In genomic region chrX:154025230-154025629, GRCh38 we compare ENCODE assay signal across 33 cellular contexts. TPM values are rescaled to one million over a fixed set of nuclear protein-coding genes. Genes with fewer than 3 reads are reported as not detected.
DNase-seq lines count a peak whose midpoint lies in the region; ATAC-seq and TF ChIP-seq lines count a peak whose summit lies in the region.
"Had no signal": no experiment of that assay in that cellular context is flagged by ENCODE, and none has a peak within 500 bp of the region (broad histone marks: within the 10 kb centered on the region; RNA-seq: fewer than 3 reads in every experiment).

No MANE protein-coding gene starts in this region.

- H3K27ac ChIP-seq in sigmoid colon, result peak overlapping the region in 1 of 4 donors; percentile 11
- H3K27ac ChIP-seq: esophagus muscularis mucosa, gastroesophageal sphincter, KMS-11, ovary had no signal

- no peak for TF ChIP-seq EP300 in sigmoid colon (IDR thresholded peaks at IDR 0.05)

- no peak for ATAC-seq in WTC11
- ATAC-seq in GM18498 (IDR thresholded peaks at IDR 0.05; ENCODE audit: unreplicated experiment), result no peak
- ATAC-seq: activated CD8-positive, alpha-beta memory T cell treated with anti-CD3 and anti-CD28 coated beads, Interleukin-2, amount 10 ng/mL, durations not matched to agents 7 days and 5 days; effector memory CD8-positive, alpha-beta T cell; gastroesophageal sphincter; left lobe of liver; naive thymus-derived CD8-positive, alpha-beta T cell; SK-N-SH treated with all-trans-retinoic acid at 6 μM for 48 hours; stimulated activated effector memory CD8-positive, alpha-beta T cell treated with anti-CD3 and anti-CD28 coated beads, Interleukin-12 subunit alpha, Interleukin-12 subunit beta, amount 100 ng/mL, for 72 hours had no signal

- WGBS in sigmoid colon, 2 donors, result 80 to 93% methylated on average over 8 of the region's 8 CpGs

- CTCF ChIA-PET in WTC11 (lab: Charles Lee), result no interaction called here

- DNase-seq in H7 (peak; percentile 55), WTC11 (ENCODE audit: low spot score) (no peak), glutamatergic neuron (peak; percentile 34), sigmoid colon (peak; percentile 58), NCI-H2081 treated with DMSO at 0.1 percent for 48 hours (lab: John Stamatoyannopoulos, UW) (no peak), NOMO-1 (lab: John Stamatoyannopoulos, UW; ENCODE audit: unreplicated experiment in 2 of 2) (no peak)
- no peak for DNase-seq in activated naive CD4-positive, alpha-beta T cell treated with anti-CD3 and anti-CD28 coated beads, Interleukin-2, amount 50 U/mL, for 16 hours
- DNase-seq: activated CD4-positive, alpha-beta T cell treated with anti-CD3 and anti-CD28 coated beads, Interleukin-2, amount 10 ng/mL, durations not matched to agents 7 days and 5 days; activated CD8-positive, alpha-beta memory T cell treated with anti-CD3 and anti-CD28 coated beads, Interleukin-2, amount 10 ng/mL, durations not matched to agents 7 days and 5 days; activated naive CD4-positive, alpha-beta T cell treated with Interleukin-2 at 50 U/mL for 16 hours; activated T-cell treated with anti-CD3 and anti-CD28 coated beads, Interleukin-2, amount 50 U/mL, for 48 hours; amygdala; effector memory CD8-positive, alpha-beta T cell; GDM1; hippocampal formation; immature natural killer cell; midbrain; naive thymus-derived CD8-positive, alpha-beta T cell; NCI-H1417 treated with DMSO at 0.1 percent for 48 hours; NCI-H446; NCI-H82; ovary; RPMI8226; stimulated activated CD4-positive, alpha-beta T cell treated with anti-CD3 and anti-CD28 coated beads, Interleukin-2, amount 100 ng/mL, for 48 hours had no signal

- POLR2A ChIA-PET in WTC11 (lab: Charles Lee), result no interaction called here

- H3K9me3 Mint-ChIP-seq in WTC11 (no peaks in the 10 kb centered on the region), glutamatergic neuron (ENCODE audit: unreplicated experiment) (peaks cover 3% of the 10 kb centered on the region)
- H3K9me3 Mint-ChIP-seq: activated CD4-positive, alpha-beta T cell treated with anti-CD3 and anti-CD28 coated beads, Interleukin-2, amount 10 ng/mL, durations not matched to agents 7 days and 5 days; effector memory CD8-positive, alpha-beta T cell; immature natural killer cell; naive thymus-derived CD8-positive, alpha-beta T cell; stimulated activated effector memory CD8-positive, alpha-beta T cell treated with anti-CD3 and anti-CD28 coated beads, Interleukin-12 subunit alpha, Interleukin-12 subunit beta, amount 100 ng/mL, for 72 hours had no signal

- H3K9me3 ChIP-seq in sigmoid colon, result no peaks in the 10 kb centered on the region
- H3K9me3 ChIP-seq: BLaER1 treated with 17β-estradiol and CSF1 and Interleukin-3, amounts not matched to agents 10 nM and 100 nM; esophagus muscularis mucosa; gastroesophageal sphincter; ovary had no signal

- H3K36me3 Mint-ChIP-seq in WTC11 (0 out of 2 replicates have a peak, but pooled peaks cover 2% of the 10 kb centered on the region), glutamatergic neuron (ENCODE audit: unreplicated experiment) (no peaks in the 10 kb centered on the region)
- H3K36me3 Mint-ChIP-seq: immature natural killer cell had no signal

- H3K4me1 Mint-ChIP-seq in WTC11 (peaks cover 23% of the 10 kb centered on the region), glutamatergic neuron (ENCODE audit: low read depth, unreplicated experiment) (peaks cover 24% of the 10 kb centered on the region)

- H3K27me3 Mint-ChIP-seq in WTC11 (ENCODE audit: low read depth), result no peaks in the 10 kb centered on the region
- peaks cover 5% of the 10 kb centered on the region for H3K27me3 Mint-ChIP-seq in glutamatergic neuron (ENCODE audit: unreplicated experiment)
- H3K27me3 Mint-ChIP-seq: activated CD4-positive, alpha-beta T cell treated with anti-CD3 and anti-CD28 coated beads, Interleukin-2, amount 10 ng/mL, durations not matched to agents 7 days and 5 days; activated CD8-positive, alpha-beta memory T cell treated with anti-CD3 and anti-CD28 coated beads, Interleukin-2, amount 10 ng/mL, durations not matched to agents 7 days and 5 days; effector memory CD8-positive, alpha-beta T cell; naive thymus-derived CD8-positive, alpha-beta T cell had no signal

- H3K36me3 ChIP-seq in H7 (replicated peaks; ENCODE audit: control insufficient read depth, insufficient read depth, low read length) (0 out of 2 replicates have a peak, but pooled peaks cover 2% of the 10 kb centered on the region), sigmoid colon (peaks cover 0 to 19% (median 2%) of the 10 kb centered on the region in 4 donors)
- H3K36me3 ChIP-seq: ovary had no signal

- TF ChIP-seq CTCF in WTC11 (IDR thresholded peaks at IDR 0.05), result no peak
- TF ChIP-seq CTCF in glutamatergic neuron (IDR thresholded peaks at IDR 0.05; ENCODE audit: partially characterized antibody, unreplicated experiment), result no peak
- no peak for TF ChIP-seq CTCF in sigmoid colon (IDR thresholded peaks at IDR 0.05)

- no peak for TF ChIP-seq POLR2A in sigmoid colon (IDR thresholded peaks at IDR 0.05)

- intact Hi-C loops in sigmoid colon (cut with DNase I), result no loop called here

- H3K27ac Mint-ChIP-seq in WTC11 (peak overlapping the region; percentile 19; the same call in 1 of the 2 replicates), glutamatergic neuron (ENCODE audit: unreplicated experiment) (no peak overlapping the region)
- H3K27ac Mint-ChIP-seq: activated CD4-positive, alpha-beta T cell treated with anti-CD3 and anti-CD28 coated beads, Interleukin-2, amount 10 ng/mL, durations not matched to agents 7 days and 5 days; activated CD8-positive, alpha-beta memory T cell treated with anti-CD3 and anti-CD28 coated beads, Interleukin-2, amount 10 ng/mL, durations not matched to agents 7 days and 5 days; effector memory CD8-positive, alpha-beta T cell; stimulated activated effector memory CD8-positive, alpha-beta T cell treated with anti-CD3 and anti-CD28 coated beads, Interleukin-12 subunit alpha, Interleukin-12 subunit beta, amount 100 ng/mL, for 72 hours had no signal

- no peak overlapping the region for H3K4me3 Mint-ChIP-seq in WTC11
- no peak overlapping the region for H3K4me3 Mint-ChIP-seq in glutamatergic neuron (ENCODE audit: unreplicated experiment)
- H3K4me3 Mint-ChIP-seq: activated CD4-positive, alpha-beta T cell treated with anti-CD3 and anti-CD28 coated beads, Interleukin-2, amount 10 ng/mL, durations not matched to agents 7 days and 5 days; activated CD8-positive, alpha-beta memory T cell treated with anti-CD3 and anti-CD28 coated beads, Interleukin-2, amount 10 ng/mL, durations not matched to agents 7 days and 5 days; effector memory CD8-positive, alpha-beta T cell; immature natural killer cell; naive thymus-derived CD8-positive, alpha-beta T cell; stimulated activated effector memory CD8-positive, alpha-beta T cell treated with anti-CD3 and anti-CD28 coated beads, Interleukin-12 subunit alpha, Interleukin-12 subunit beta, amount 100 ng/mL, for 72 hours had no signal

- H3K4me3 ChIP-seq in H7 (ENCODE audit: insufficient read depth, low read depth, low read length) (no peak overlapping the region), sigmoid colon (no peak overlapping the region)
- H3K4me3 ChIP-seq: BLaER1 treated with 17β-estradiol and CSF1 and Interleukin-3, amounts not matched to agents 10 nM and 100 nM; coronary artery; esophagus muscularis mucosa; gastroesophageal sphincter; ovary had no signal

- peaks cover 0 to 14% (median 8%) of the 10 kb centered on the region in 4 donors for H3K4me1 ChIP-seq in sigmoid colon

- no peaks in the 10 kb centered on the region for H3K27me3 ChIP-seq in H7 (ENCODE audit: control insufficient read depth, insufficient read depth, low read length)
- no peaks in the 10 kb centered on the region for H3K27me3 ChIP-seq in sigmoid colon
- H3K27me3 ChIP-seq: esophagus muscularis mucosa, gastroesophageal sphincter, ovary had no signal

TF ChIP-seq in WTC11, 78 proteins besides CTCF, POLR2A, EP300 and RAD21 (continues in another document):
- TF ChIP-seq, protein P1, sequence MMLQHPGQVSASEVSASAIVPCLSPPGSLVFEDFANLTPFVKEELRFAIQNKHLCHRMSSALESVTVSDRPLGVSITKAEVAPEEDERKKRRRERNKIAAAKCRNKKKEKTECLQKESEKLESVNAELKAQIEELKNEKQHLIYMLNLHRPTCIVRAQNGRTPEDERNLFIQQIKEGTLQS (CRISPR knock-in tag; conservative IDR thresholded peaks at IDR 0.05), result no peak
- no peak for TF ChIP-seq OVOL2 (CRISPR knock-in tag; IDR thresholded peaks at IDR 0.05; ENCODE audit: borderline replicate concordance)
- TF ChIP-seq TCF7 (CRISPR knock-in tag; IDR thresholded peaks at IDR 0.05; ENCODE audit: low read depth), result no peak
- no peak for TF ChIP-seq ZNF317 (CRISPR knock-in tag; IDR thresholded peaks at IDR 0.05; ENCODE audit: borderline replicate concordance, low read depth)
- TF ChIP-seq FOXJ3 (CRISPR knock-in tag; IDR thresholded peaks at IDR 0.05; ENCODE audit: borderline replicate concordance), result no peak
- no peak for TF ChIP-seq ZNF219 (CRISPR knock-in tag; IDR thresholded peaks at IDR 0.05; ENCODE audit: borderline replicate concordance)
- no peak for TF ChIP-seq JAZF1 (CRISPR knock-in tag; IDR thresholded peaks at IDR 0.05)
- no peak for TF ChIP-seq ZNF138 (CRISPR knock-in tag; conservative IDR thresholded peaks at IDR 0.05)
- TF ChIP-seq, protein P2, sequence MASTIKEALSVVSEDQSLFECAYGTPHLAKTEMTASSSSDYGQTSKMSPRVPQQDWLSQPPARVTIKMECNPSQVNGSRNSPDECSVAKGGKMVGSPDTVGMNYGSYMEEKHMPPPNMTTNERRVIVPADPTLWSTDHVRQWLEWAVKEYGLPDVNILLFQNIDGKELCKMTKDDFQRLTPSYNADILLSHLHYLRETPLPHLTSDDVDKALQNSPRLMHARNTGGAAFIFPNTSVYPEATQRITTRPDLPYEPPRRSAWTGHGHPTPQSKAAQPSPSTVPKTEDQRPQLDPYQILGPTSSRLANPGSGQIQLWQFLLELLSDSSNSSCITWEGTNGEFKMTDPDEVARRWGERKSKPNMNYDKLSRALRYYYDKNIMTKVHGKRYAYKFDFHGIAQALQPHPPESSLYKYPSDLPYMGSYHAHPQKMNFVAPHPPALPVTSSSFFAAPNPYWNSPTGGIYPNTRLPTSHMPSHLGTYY (CRISPR knock-in tag; IDR thresholded peaks at IDR 0.05), result no peak

RNA-seq across cellular contexts. Expression of gene IRAK1, which starts 5.5 kb away (rescaled TPM):
- 34.4 and 44.6 TPM in 2 replicates for total RNA-seq in H7 (2014; rRNA removed; shearing (Covaris generic))
- total RNA-seq in WTC11 (2021), result 32.1 to 48.0 TPM (median 45.2 TPM) in 3 replicates
- total RNA-seq in glutamatergic neuron (ENCODE audit: unreplicated experiment), result 60.3 TPM
- 10 to 100 TPM; 26.8 to 41.7 (median 37.3) TPM for total RNA-seq in sigmoid colon
- polyA plus RNA-seq in sigmoid colon, result 100 to 1,000 TPM in 1 of 3 donors, 10 to 100 TPM in 2; 67.7 to 103 (median 70.3) TPM

RNA-seq across cellular contexts. Expression of gene TMEM187, which starts 52.7 kb away (rescaled TPM):
- total RNA-seq in H7 (2014; rRNA removed; shearing (Covaris generic)), result 8.8 and 9.5 TPM in 2 replicates
- total RNA-seq in WTC11 (2021) (8.4 to 12.3 TPM (median 10.1 TPM) in 3 replicates), glutamatergic neuron (ENCODE audit: unreplicated experiment) (6.7 TPM), sigmoid colon (1 to 10 TPM; 3.5 to 8.6 (median 4.4) TPM)
- 1 to 10 TPM; 3.6 to 9.3 (median 3.7) TPM for polyA plus RNA-seq in sigmoid colon

RNA-seq across cellular contexts. Expression of gene HCFC1, which starts 53.6 kb away (rescaled TPM):
- 64.9 and 70.0 TPM in 2 replicates for total RNA-seq in H7 (2014; rRNA removed; shearing (Covaris generic))
- total RNA-seq in WTC11 (2021) (121 to 130 TPM (median 125 TPM) in 3 replicates), glutamatergic neuron (ENCODE audit: unreplicated experiment) (84.0 TPM), sigmoid colon (10 to 100 TPM; 23.5 to 57.3 (median 30.2) TPM)
- 10 to 100 TPM in 1 of 3 donors, 1 to 10 TPM in 2; 7.4 to 34.4 (median 8.4) TPM for polyA plus RNA-seq in sigmoid colon

Comparison
In these comparisons a context has a peak if more than half of its experiments do, and no peak if none do; other contexts are left out.
1. DNase-seq: peak in H7 (single experiment), glutamatergic neuron (single experiment) and sigmoid colon (single experiment); none in WTC11 (single experiment), NCI-H2081 treated with DMSO at 0.1 percent for 48 hours (single experiment), NOMO-1 (0 of 2) and activated naive CD4-positive, alpha-beta T cell treated with anti-CD3 and anti-CD28 coated beads, Interleukin-2, amount 50 U/mL, for 16 hours (single experiment).